In the genomic region with DNA sequence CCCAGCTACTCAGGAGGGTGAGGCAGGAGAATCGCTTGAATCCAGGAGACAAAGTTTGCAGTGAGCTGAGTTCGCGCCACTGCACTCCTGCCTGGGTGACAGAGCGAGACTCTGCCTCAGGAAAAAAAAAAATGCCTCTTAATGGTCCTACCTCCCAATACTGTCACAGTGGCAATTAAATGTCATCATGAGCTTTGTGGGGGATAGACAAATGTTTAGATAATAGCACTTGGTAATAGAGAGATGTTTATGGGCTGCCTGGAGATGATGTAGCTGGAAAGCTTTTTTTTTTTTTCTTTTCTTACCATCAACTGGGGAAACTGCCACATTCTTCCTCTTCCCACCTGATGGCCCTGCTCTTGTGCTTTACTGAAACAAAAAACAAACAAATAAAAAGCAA, we compare ENCODE assay signal across 29 cellular contexts.
"Had no signal": no experiment of that assay in that cellular context is flagged by ENCODE, and none has a peak within 500 bp of the region (broad histone marks: within the 10 kb centered on the region; RNA-seq: fewer than 3 reads in every experiment).

No MANE protein-coding gene starts in this region.

- DNase-seq: activated B cell treated with CpG ODN at 0.5 μM for 24 hours; activated CD4-positive, alpha-beta memory T cell treated with anti-CD3 and anti-CD28 coated beads for 36 hours; activated CD4-positive, alpha-beta T cell treated with anti-CD3 and anti-CD28 coated beads for 4 hours; activated CD4-positive, alpha-beta T cell treated with anti-CD3 and anti-CD28 coated beads, Interleukin-2, amount 50 U/mL, for 1 hour; activated CD4-positive, CD25-positive, alpha-beta regulatory T cell treated with anti-CD3 and anti-CD28 coated beads, Interleukin-2, amount 50 U/mL, for 72 hours; activated CD8-positive, alpha-beta memory T cell treated with anti-CD3 and anti-CD28 coated beads, Interleukin-2, amount 50 U/mL, for 4 hours; activated gamma-delta T cell treated with Interleukin-2 at 50 U/mL for 16 hours; activated naive CD4-positive, alpha-beta T cell treated with anti-CD3 and anti-CD28 coated beads for 36 hours; activated T-cell treated with anti-CD3 and anti-CD28 coated beads for 4 hours; activated T-cell treated with anti-CD3 and anti-CD28 coated beads, Interleukin-2, amount 50 U/mL, for 4 hours; adrenal gland; body of pancreas; Kasumi-1; KG1; MG63; NCI-H1048; NCI-H1436; NCI-H187 treated with DMSO at 0.1 percent for 48 hours; NCI-H2171; NCI-H345; NCI-H524 treated with DMSO at 0.1 percent for 48 hours; NCI-H82; NK-92 treated with Interleukin-12 subunit alpha and Interleukin-12 subunit beta, amount 100 ng/mL, for 24 hours; Right ventricle myocardium superior; SW 1271; T-helper 1 cell; T-helper 2 cell; T-helper 9 cell had no signal

- ATAC-seq: activated naive CD4-positive, alpha-beta T cell treated with anti-CD3 and anti-CD28 coated beads, Interleukin-2, amount 50 U/mL, for 72 hours; activated T-cell treated with anti-CD3 and anti-CD28 coated beads, Interleukin-2, amount 50 U/mL, for 4 hours; body of pancreas had no signal
